15 cellular contexts compared by ENCODE assay signal in the genomic region with DNA sequence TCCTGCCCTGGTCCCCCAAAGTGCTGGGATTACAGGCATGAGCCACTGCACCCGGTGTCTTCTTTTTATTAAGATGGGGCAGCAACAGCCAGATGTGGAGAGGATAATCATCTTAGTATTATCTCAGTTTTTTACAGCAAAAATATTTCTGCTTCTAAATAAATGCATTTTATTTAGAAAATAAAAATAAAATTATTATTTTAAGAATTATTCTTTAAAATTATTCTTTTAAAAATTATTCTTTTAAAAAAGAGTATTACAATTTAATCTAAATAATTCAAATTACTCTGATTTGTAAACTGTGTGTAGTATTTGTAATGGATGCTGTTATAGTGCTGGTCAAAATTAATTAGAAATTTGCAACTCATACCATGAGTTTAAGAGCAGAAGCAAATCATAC.
DNase-seq lines count a peak whose midpoint lies in the region; ATAC-seq, FAIRE-seq and TF ChIP-seq lines count a peak whose summit lies in the region.
"Had no signal": no experiment of that assay in that cellular context is flagged by ENCODE, and none has a peak within 500 bp of the region (broad histone marks: within the 10 kb centered on the region; RNA-seq: fewer than 3 reads in every experiment).

No MANE protein-coding gene starts in this region.

- H4K20me1 ChIP-seq in BLaER1 treated with 17β-estradiol and CSF1 and Interleukin-3, amounts not matched to agents 10 nM and 100 nM = peaks cover 0 to 7% (median 0%) of the 10 kb centered on the region in 11 experiments; a peak in 4 of 22 replicates
- H4K20me1 ChIP-seq in OCI-LY3 (ENCODE audit: insufficient read depth, low read length) = no peaks in the 10 kb centered on the region

- H2BK120ac ChIP-seq in trophoblast cell (ENCODE audit: insufficient read depth, low read length, poor library complexity) = no peak overlapping the region

- no peaks in the 10 kb centered on the region for H3K79me2 ChIP-seq in OCI-LY3 (ENCODE audit: low read length)
- H3K79me2 ChIP-seq in trophoblast cell (ENCODE audit: control insufficient read depth, insufficient read depth, low read length, poor library complexity) = no peaks in the 10 kb centered on the region

- H3K18ac ChIP-seq in trophoblast cell (ENCODE audit: low read length) = peak overlapping the region; percentile 78

- no peak for ATAC-seq in activated CD8-positive, alpha-beta T cell treated with anti-CD3 and anti-CD28 coated beads for 36 hours
- ATAC-seq in natural killer cell treated with Interleukin-12 subunit alpha and Interleukin-12 subunit beta and Interleukin-15 and Interleukin-18, amount 100 ng/mL, for 72 hours = no peak

- peaks cover 11 to 45% (median 26%) of the 10 kb centered on the region in 10 experiments for H3K4me1 ChIP-seq in BLaER1 treated with 17β-estradiol and CSF1 and Interleukin-3, amounts not matched to agents 10 nM and 100 nM
- H3K4me1 ChIP-seq in OCI-LY3 (ENCODE audit: low read length) (peaks cover 24% of the 10 kb centered on the region), trophoblast cell (ENCODE audit: control insufficient read depth in 1 of 2, insufficient read depth in 2 of 2, low read length in 2 of 2) (peaks cover 5 to 13% of the 10 kb centered on the region in 2 experiments)
- H3K4me1 ChIP-seq: BE2C had no signal

- no peak overlapping the region for H3K27ac Mint-ChIP-seq in activated CD8-positive, alpha-beta T cell treated with anti-CD3 and anti-CD28 coated beads for 36 hours
- no peak overlapping the region for H3K27ac Mint-ChIP-seq in natural killer cell treated with Interleukin-12 subunit alpha and Interleukin-12 subunit beta and Interleukin-15 and Interleukin-18, amount 100 ng/mL, for 72 hours
- no peak overlapping the region for H3K27ac Mint-ChIP-seq in activated CD4-positive, alpha-beta T cell treated with anti-CD3 and anti-CD28 coated beads, Interleukin-2, amount 10 ng/mL, durations not matched to agents 7 days and 5 days
- H3K27ac Mint-ChIP-seq: CD8-positive, alpha-beta T cell had no signal

- POLR2A ChIA-PET in activated CD8-positive, alpha-beta T cell treated with anti-CD3 and anti-CD28 coated beads for 36 hours (lab: Charles Lee) = no interaction called here
- POLR2A ChIA-PET in activated CD4-positive, alpha-beta T cell treated with anti-CD3 and anti-CD28 coated beads, Interleukin-2, amount 10 ng/mL, durations not matched to agents 7 days and 5 days (lab: Charles Lee) = no interaction called here

- TF ChIP-seq CTCF in OCI-LY3 (IDR thresholded peaks at IDR 0.05; ENCODE audit: low read depth, low read length) = no peak
- TF ChIP-seq CTCF in activated CD8-positive, alpha-beta T cell treated with anti-CD3 and anti-CD28 coated beads for 36 hours (IDR thresholded peaks at IDR 0.05) = no peak

- H2BK5ac ChIP-seq in trophoblast cell (ENCODE audit: low read depth, low read length, poor library complexity) = no peak overlapping the region

- no peak overlapping the region for H3K4ac ChIP-seq in trophoblast cell (ENCODE audit: low read depth, low read length)

- no peaks in the 10 kb centered on the region for H3K27me3 ChIP-seq in BLaER1 treated with 17β-estradiol and CSF1 and Interleukin-3, amounts not matched to agents 10 nM and 100 nM
- no peaks in the 10 kb centered on the region for H3K27me3 ChIP-seq in OCI-LY3 (ENCODE audit: low read depth, low read length)
- no peaks in the 10 kb centered on the region for H3K27me3 ChIP-seq in trophoblast cell (ENCODE audit: insufficient read depth, low read length)
- H3K27me3 ChIP-seq: BE2C had no signal

- DNase-seq in frontal cortex (ENCODE audit: low spot score in 2 of 2) (no peak), trophoblast cell (no peak), HuH-7 (ENCODE audit: low spot score) (no peak)
- DNase-seq in activated CD8-positive, alpha-beta T cell treated with anti-CD3 and anti-CD28 coated beads for 36 hours = no peak
- DNase-seq in natural killer cell treated with Interleukin-12 subunit alpha and Interleukin-12 subunit beta and Interleukin-15 and Interleukin-18, amount 100 ng/mL, for 72 hours (ENCODE audit: low spot score) = no peak
- DNase-seq in activated CD4-positive, alpha-beta T cell treated with anti-CD3 and anti-CD28 coated beads, Interleukin-2, amount 10 ng/mL, durations not matched to agents 7 days and 5 days = no peak
- DNase-seq: COR-L47, DMS153 had no signal

- peak overlapping the region in 7 of 11 experiments; percentile 17 to 63 (median 49); a peak in 8 of 22 replicates for H3K27ac ChIP-seq in BLaER1 treated with 17β-estradiol and CSF1 and Interleukin-3, amounts not matched to agents 10 nM and 100 nM
- H3K27ac ChIP-seq in OCI-LY3 (ENCODE audit: low read length) (no peak overlapping the region), trophoblast cell (ENCODE audit: low read depth, low read length) (no peak overlapping the region)

- no peak overlapping the region for H3K4me3 ChIP-seq in BLaER1 treated with 17β-estradiol and CSF1 and Interleukin-3, amounts not matched to agents 10 nM and 100 nM
- H3K4me3 ChIP-seq in OCI-LY3 (ENCODE audit: low read length) = peak overlapping the region; percentile 23
- no peak overlapping the region for H3K4me3 ChIP-seq in trophoblast cell (ENCODE audit: low read depth, low read length)

- H3K9ac ChIP-seq in BLaER1 treated with 17β-estradiol and CSF1 and Interleukin-3, amounts not matched to agents 10 nM and 100 nM = peak overlapping the region in 2 of 11 experiments; percentile 17 to 22; a peak in 2 of 22 replicates
- H3K9ac ChIP-seq in OCI-LY3 (ENCODE audit: low read length) = no peak overlapping the region
- no peak overlapping the region for H3K9ac ChIP-seq in trophoblast cell (ENCODE audit: low read length)

- H3K36me3 ChIP-seq in BLaER1 treated with 17β-estradiol and CSF1 and Interleukin-3, amounts not matched to agents 10 nM and 100 nM = peaks cover 0 to 11% (median 2%) of the 10 kb centered on the region in 11 experiments; a peak in 8 of 22 replicates
- H3K36me3 ChIP-seq in OCI-LY3 (replicated peaks; ENCODE audit: low read depth, low read length) (no peaks in the 10 kb centered on the region), trophoblast cell (ENCODE audit: control insufficient read depth in 1 of 2, insufficient read depth in 2 of 2, low read length in 2 of 2) (no peaks in the 10 kb centered on the region)
- H3K36me3 ChIP-seq: BE2C had no signal

- no peak overlapping the region for H3K4me3 Mint-ChIP-seq in activated CD8-positive, alpha-beta T cell treated with anti-CD3 and anti-CD28 coated beads for 36 hours
- H3K4me3 Mint-ChIP-seq in natural killer cell treated with Interleukin-12 subunit alpha and Interleukin-12 subunit beta and Interleukin-15 and Interleukin-18, amount 100 ng/mL, for 72 hours = no peak overlapping the region
- H3K4me3 Mint-ChIP-seq in activated CD4-positive, alpha-beta T cell treated with anti-CD3 and anti-CD28 coated beads, Interleukin-2, amount 10 ng/mL, durations not matched to agents 7 days and 5 days = no peak overlapping the region
- H3K4me3 Mint-ChIP-seq: CD14-positive monocyte had no signal

- H3K36me3 Mint-ChIP-seq in activated CD8-positive, alpha-beta T cell treated with anti-CD3 and anti-CD28 coated beads for 36 hours (ENCODE audit: low read depth) = peaks cover 6% of the 10 kb centered on the region
- H3K36me3 Mint-ChIP-seq in natural killer cell treated with Interleukin-12 subunit alpha and Interleukin-12 subunit beta and Interleukin-15 and Interleukin-18, amount 100 ng/mL, for 72 hours = peaks cover 13% of the 10 kb centered on the region
- H3K36me3 Mint-ChIP-seq in activated CD4-positive, alpha-beta T cell treated with anti-CD3 and anti-CD28 coated beads, Interleukin-2, amount 10 ng/mL, durations not matched to agents 7 days and 5 days (ENCODE audit: low read depth) = peaks cover 16% of the 10 kb centered on the region

- H3K9me3 Mint-ChIP-seq in activated CD8-positive, alpha-beta T cell treated with anti-CD3 and anti-CD28 coated beads for 36 hours = peaks cover 6% of the 10 kb centered on the region
- no peaks in the 10 kb centered on the region for H3K9me3 Mint-ChIP-seq in natural killer cell treated with Interleukin-12 subunit alpha and Interleukin-12 subunit beta and Interleukin-15 and Interleukin-18, amount 100 ng/mL, for 72 hours
- peaks cover 5% of the 10 kb centered on the region for H3K9me3 Mint-ChIP-seq in activated CD4-positive, alpha-beta T cell treated with anti-CD3 and anti-CD28 coated beads, Interleukin-2, amount 10 ng/mL, durations not matched to agents 7 days and 5 days
- H3K9me3 Mint-ChIP-seq: CD8-positive, alpha-beta T cell; IgD-negative memory B cell had no signal

- intact Hi-C loops in activated CD8-positive, alpha-beta T cell treated with anti-CD3 and anti-CD28 coated beads for 36 hours (cut with micrococcal nuclease) = loop anchor here (2.0 to 5.0 kb wide), 2 partner anchors 235 to 270 kb away; no protein-coding TSS in a partner anchor

- H2BK12ac ChIP-seq in trophoblast cell (ENCODE audit: low read length) = no peak overlapping the region

- no CpG with 5 or more reads among the region's 1 CpG for WGBS in trophoblast cell (ENCODE audit: extremely low coverage, insufficient coverage, insufficient read length)

- no peak overlapping the region for H4K8ac ChIP-seq in trophoblast cell (ENCODE audit: low read depth, low read length)

- H3K27me3 Mint-ChIP-seq in activated CD8-positive, alpha-beta T cell treated with anti-CD3 and anti-CD28 coated beads for 36 hours = no peaks in the 10 kb centered on the region
- H3K27me3 Mint-ChIP-seq in natural killer cell treated with Interleukin-12 subunit alpha and Interleukin-12 subunit beta and Interleukin-15 and Interleukin-18, amount 100 ng/mL, for 72 hours = no peaks in the 10 kb centered on the region
- no peaks in the 10 kb centered on the region for H3K27me3 Mint-ChIP-seq in activated CD4-positive, alpha-beta T cell treated with anti-CD3 and anti-CD28 coated beads, Interleukin-2, amount 10 ng/mL, durations not matched to agents 7 days and 5 days
- H3K27me3 Mint-ChIP-seq: IgD-negative memory B cell had no signal

- peaks cover 7% of the 10 kb centered on the region for H3K79me1 ChIP-seq in trophoblast cell (ENCODE audit: low read length)

- H4K91ac ChIP-seq in trophoblast cell (ENCODE audit: low read depth, low read length) = no peak overlapping the region

- H3K4me1 Mint-ChIP-seq in activated CD8-positive, alpha-beta T cell treated with anti-CD3 and anti-CD28 coated beads for 36 hours (ENCODE audit: low read depth) = peaks cover 19% of the 10 kb centered on the region
- H3K4me1 Mint-ChIP-seq in natural killer cell treated with Interleukin-12 subunit alpha and Interleukin-12 subunit beta and Interleukin-15 and Interleukin-18, amount 100 ng/mL, for 72 hours (ENCODE audit: low read depth in 2 of 2) = peaks cover 20 to 21% of the 10 kb centered on the region in 2 donors
- H3K4me1 Mint-ChIP-seq in activated CD4-positive, alpha-beta T cell treated with anti-CD3 and anti-CD28 coated beads, Interleukin-2, amount 10 ng/mL, durations not matched to agents 7 days and 5 days = peaks cover 16% of the 10 kb centered on the region

- H3K4me2 ChIP-seq in BLaER1 treated with 17β-estradiol and CSF1 and Interleukin-3, amounts not matched to agents 10 nM and 100 nM = peak overlapping the region in 7 of 11 experiments; percentile 6 to 64 (median 35); a peak in 6 of 22 replicates
- H3K4me2 ChIP-seq in OCI-LY3 (ENCODE audit: low read length) (peak overlapping the region; percentile 55; the same call in 1 of the 2 replicates), trophoblast cell (ENCODE audit: low read length) (no peak overlapping the region)

- CTCF ChIA-PET in activated CD8-positive, alpha-beta T cell treated with anti-CD3 and anti-CD28 coated beads for 36 hours (lab: Charles Lee) = interaction anchor here (0.6 to 4.8 kb wide), 10 partner anchors 10 to 408 kb away, joined by 3 to 58 read pairs (median 3); a partner anchor contains a TSS
- CTCF ChIA-PET in activated CD4-positive, alpha-beta T cell treated with anti-CD3 and anti-CD28 coated beads, Interleukin-2, amount 10 ng/mL, durations not matched to agents 7 days and 5 days (lab: Charles Lee) = interaction anchor here (1.0 to 3.2 kb wide), 6 partner anchors 9 to 284 kb away, joined by 3 to 11 read pairs (median 4); no protein-coding TSS in a partner anchor

- H3K23ac ChIP-seq in trophoblast cell (ENCODE audit: low read length) = no peak overlapping the region

- H2AFZ ChIP-seq in OCI-LY3 (ENCODE audit: low read depth, low read length) (no peak overlapping the region), trophoblast cell (ENCODE audit: insufficient read depth, low read length, poor library complexity) (no peak overlapping the region)

- H3K9me3 ChIP-seq in BLaER1 treated with 17β-estradiol and CSF1 and Interleukin-3, amounts not matched to agents 10 nM and 100 nM (replicated peaks in 1 of 11) = peaks cover 4 to 14% (median 6%) of the 10 kb centered on the region in 11 experiments
- H3K9me3 ChIP-seq in OCI-LY3 (ENCODE audit: insufficient read depth, low read length) (no peaks in the 10 kb centered on the region), trophoblast cell (ENCODE audit: insufficient read depth, low read depth, low read length) (no peaks in the 10 kb centered on the region)
- H3K9me3 ChIP-seq: BE2C had no signal

- no peak overlapping the region for H3K14ac ChIP-seq in trophoblast cell (ENCODE audit: low read length)

- H4K12ac ChIP-seq in trophoblast cell (ENCODE audit: low read depth, low read length) = no peak overlapping the region

- peak; percentile 90 for FAIRE-seq in frontal cortex (lab: Jason Lieb, UNC)
- FAIRE-seq: H54 had no signal

- H2AK5ac ChIP-seq in trophoblast cell (ENCODE audit: low read length) = no peak overlapping the region

Comparison
In these comparisons a context has a peak if more than half of its experiments do, and no peak if none do; other contexts are left out.
1. H3K27ac ChIP-seq: peak in BLaER1 treated with 17β-estradiol and CSF1 and Interleukin-3, amounts not matched to agents 10 nM and 100 nM (7 of 11); none in OCI-LY3 (single experiment) and trophoblast cell (single experiment).